ENCODE assay signal across 9 cellular contexts in genomic region chr1:2237773-2238172, GRCh38. TPM values are rescaled to one million over a fixed set of nuclear protein-coding genes. Genes with fewer than 3 reads are reported as not detected.
DNase-seq lines count a peak whose midpoint lies in the region; ATAC-seq and TF ChIP-seq lines count a peak whose summit lies in the region.
"Had no signal": no experiment of that assay in that cellular context is flagged by ENCODE, and none has a peak within 500 bp of the region (broad histone marks: within the 10 kb centered on the region; RNA-seq: fewer than 3 reads in every experiment).

No MANE protein-coding gene starts in this region.

- no peaks in the 10 kb centered on the region for H3K27me3 Mint-ChIP-seq in activated CD4-positive, alpha-beta memory T cell treated with anti-CD3 and anti-CD28 coated beads for 36 hours

- H3K4me1 Mint-ChIP-seq in activated CD4-positive, alpha-beta memory T cell treated with anti-CD3 and anti-CD28 coated beads for 36 hours (ENCODE audit: low read depth), result peaks cover 93% of the 10 kb centered on the region

- no peaks in the 10 kb centered on the region for H3K9me3 Mint-ChIP-seq in activated CD4-positive, alpha-beta memory T cell treated with anti-CD3 and anti-CD28 coated beads for 36 hours

- H3K4me1 ChIP-seq in foreskin keratinocyte, result peaks cover 14% of the 10 kb centered on the region

- no peak for ATAC-seq in foreskin keratinocyte
- no peak for ATAC-seq in GM21717 (IDR thresholded peaks at IDR 0.05; ENCODE audit: unreplicated experiment)
- no peak for ATAC-seq in HG03039 (IDR thresholded peaks at IDR 0.05; ENCODE audit: unreplicated experiment)

- no peak overlapping the region for H3K27ac ChIP-seq in foreskin keratinocyte

- no peak overlapping the region for H3K4me3 Mint-ChIP-seq in activated CD4-positive, alpha-beta memory T cell treated with anti-CD3 and anti-CD28 coated beads for 36 hours

- no peaks in the 10 kb centered on the region for H3K27me3 ChIP-seq in foreskin keratinocyte

- TF ChIP-seq CTCF in GM10248 (IDR thresholded peaks at IDR 0.05; ENCODE audit: control extremely low read depth, extremely low read depth, low read depth, missing control alignments) (peak; percentile 11), foreskin keratinocyte (conservative IDR thresholded peaks at IDR 0.05) (peak; percentile 30), retinal pigment epithelial cell (conservative IDR thresholded peaks at IDR 0.05; ENCODE audit: low read depth, low read length) (peak; percentile 36)

- peaks cover 11% of the 10 kb centered on the region for H3K36me3 Mint-ChIP-seq in activated CD4-positive, alpha-beta memory T cell treated with anti-CD3 and anti-CD28 coated beads for 36 hours

- no peak overlapping the region for H3K4me3 ChIP-seq in retinal pigment epithelial cell (ENCODE audit: low read length)

- peak overlapping the region; percentile 80 for H3K27ac Mint-ChIP-seq in activated CD4-positive, alpha-beta memory T cell treated with anti-CD3 and anti-CD28 coated beads for 36 hours

- POLR2A ChIA-PET in GM10248 (lab: Yijun Ruan, JAX), result no interaction called here
- POLR2A ChIA-PET in activated CD4-positive, alpha-beta memory T cell treated with anti-CD3 and anti-CD28 coated beads for 36 hours (lab: Charles Lee), result interaction anchor here (1.0 kb wide), 1 partner anchor 9 kb away, joined by 3 read pairs; no protein-coding TSS in a partner anchor

- intact Hi-C loops in activated CD4-positive, alpha-beta memory T cell treated with anti-CD3 and anti-CD28 coated beads for 36 hours (cut with micrococcal nuclease), result no loop called here

- no peak for DNase-seq in GM10248 (ENCODE audit: extremely low spot score)
- DNase-seq in activated CD4-positive, alpha-beta memory T cell treated with anti-CD3 and anti-CD28 coated beads for 36 hours, result no peak
- DNase-seq in foreskin keratinocyte, result no peak
- DNase-seq in retinal pigment epithelial cell (ENCODE audit: low read depth), result no peak
- DNase-seq in NCI-H146 treated with DMSO at 0.1 percent for 48 hours (lab: John Stamatoyannopoulos, UW; ENCODE audit: unreplicated experiment), result no peak
- DNase-seq in GOT3 (lab: John Stamatoyannopoulos, UW), result no peak
- DNase-seq: NCI-H2227 treated with DMSO at 0.1 percent for 48 hours had no signal

- CTCF ChIA-PET in GM10248 (lab: Yijun Ruan, JAX), result no interaction called here
- CTCF ChIA-PET in activated CD4-positive, alpha-beta memory T cell treated with anti-CD3 and anti-CD28 coated beads for 36 hours (lab: Charles Lee), result interaction anchor here (0.7 kb wide), 1 partner anchor 43 kb away, joined by 5 read pairs; the partner anchor contains the start of gene FAAP20

RNA-seq across cellular contexts. Expression of gene SKI, which starts 9.7 kb away (rescaled TPM):
- total RNA-seq in activated CD4-positive, alpha-beta memory T cell treated with anti-CD3 and anti-CD28 coated beads for 36 hours, result 10 to 100 TPM; 28.3 to 28.9 TPM
- total RNA-seq in foreskin keratinocyte, result 23.8 and 24.6 TPM in 2 replicates
- polyA plus RNA-seq in foreskin keratinocyte, result 9.3 and 10.7 TPM in 2 replicates

RNA-seq across cellular contexts. Expression of gene FAAP20, which starts 43.2 kb away (rescaled TPM):
- 10 to 100 TPM; 64.9 to 69.8 TPM for total RNA-seq in activated CD4-positive, alpha-beta memory T cell treated with anti-CD3 and anti-CD28 coated beads for 36 hours
- 30.3 and 32.0 TPM in 2 replicates for total RNA-seq in foreskin keratinocyte
- polyA plus RNA-seq in foreskin keratinocyte, result 82.5 and 103 TPM in 2 replicates
